Comparison of ENCODE assay signal across 21 cellular contexts in genomic region chr4:102259081-102259480, GRCh38.
"Had no signal": no experiment of that assay in that cellular context is flagged by ENCODE, and none has a peak within 500 bp of the region (broad histone marks: within the 10 kb centered on the region; RNA-seq: fewer than 3 reads in every experiment).

No MANE protein-coding gene starts in this region.

- H3K4me3 Mint-ChIP-seq: naive thymus-derived CD4-positive, alpha-beta T cell had no signal

- H3K4me1 ChIP-seq: gastroesophageal sphincter, left ventricle myocardium inferior, stomach had no signal

- DNase-seq: effector CD4-positive, alpha-beta T cell; foreskin fibroblast; glutamatergic neuron; kidney; left cardiac atrium; left ventricle myocardium inferior; mesendoderm; naive thymus-derived CD4-positive, alpha-beta T cell; posterior cingulate gyrus; stimulated activated CD4-positive, alpha-beta T cell treated with anti-CD3 and anti-CD28 coated beads, Interleukin-2, amount 100 ng/mL, for 24 hours; stimulated activated naive CD4-positive, alpha-beta T cell; stomach; substantia nigra; transverse colon had no signal

- H3K27ac ChIP-seq: coronary artery, gastroesophageal sphincter, left ventricle myocardium inferior, skin epidermis, stomach, thoracic aorta, transverse colon had no signal

- H3K4me3 ChIP-seq: coronary artery, gastroesophageal sphincter, left ventricle myocardium inferior, lung, skin epidermis, stomach, thoracic aorta, transverse colon had no signal

- H3K27ac Mint-ChIP-seq: naive thymus-derived CD4-positive, alpha-beta T cell had no signal

- H3K9me3 Mint-ChIP-seq: naive thymus-derived CD4-positive, alpha-beta T cell had no signal

- H3K27me3 Mint-ChIP-seq: naive thymus-derived CD4-positive, alpha-beta T cell had no signal

- ATAC-seq: esophagus mucosa; gastroesophageal sphincter; left cardiac atrium; naive thymus-derived CD4-positive, alpha-beta T cell; sciatic nerve had no signal

- H3K27me3 ChIP-seq: gastroesophageal sphincter, stomach, transverse colon had no signal

- H3K36me3 ChIP-seq: gastroesophageal sphincter, left ventricle myocardium inferior, stomach, thoracic aorta, transverse colon had no signal

- H3K9me3 ChIP-seq: gastroesophageal sphincter, left ventricle myocardium inferior, stomach, thoracic aorta, transverse colon had no signal
